Comparison of ENCODE assay signal across 1 cellular context in genomic region chr20:37348643-37349516, GRCh38.
TF ChIP-seq lines count a peak whose summit lies in the region.

No MANE protein-coding gene starts in this region.

TF ChIP-seq in HEK293, 187 proteins besides CTCF, POLR2A, EP300 and RAD21 (continued from another document):
- peak; percentile 20; the same call in 1 of the 2 replicates for TF ChIP-seq ZFHX2 (tag by site-specific recombination; conservative IDR thresholded peaks at IDR 0.05)
- no peak for TF ChIP-seq ZFP41 (tag by site-specific recombination; IDR thresholded peaks at IDR 0.05; ENCODE audit: borderline replicate concordance)
- no peak for TF ChIP-seq ZNF155 (tag by site-specific recombination; IDR thresholded peaks at IDR 0.05)
